ENCODE assay signal across 19 cellular contexts in genomic region chr20:40781979-40782378, GRCh38.
A peak's percentile ranks its signal among the peaks of the same experiment; 100 is the strongest.
DNase-seq lines count a peak whose midpoint lies in the region; ATAC-seq, FAIRE-seq and TF ChIP-seq lines count a peak whose summit lies in the region.
"Had no signal": no experiment of that assay in that cellular context is flagged by ENCODE, and none has a peak within 500 bp of the region (broad histone marks: within the 10 kb centered on the region; RNA-seq: fewer than 3 reads in every experiment).

No MANE protein-coding gene starts in this region.

- peak; percentile 51; the same call in 2 of the 3 replicates for ATAC-seq in GM23338
- ATAC-seq: Panc1 had no signal

- FAIRE-seq in kidney (lab: Jason Lieb, UNC), result no peak
- FAIRE-seq: G401.6, GM19239 had no signal

- H3K4me3 ChIP-seq in GM23338, result no peak overlapping the region
- no peak overlapping the region for H3K4me3 ChIP-seq in kidney (ENCODE audit: low read length in 2 of 2)
- H3K4me3 ChIP-seq: MG63 had no signal

- H3K9me2 ChIP-seq in GM23338 (ENCODE audit: insufficient read depth), result peaks cover 4% of the 10 kb centered on the region; the same call in 1 of the 2 replicates
- H3K9me2 ChIP-seq: SK-N-SH had no signal

- H3K27me3 ChIP-seq in GM23338 (ENCODE audit: insufficient read depth), result no peaks in the 10 kb centered on the region

- H3K4me1 ChIP-seq in GM23338 (ENCODE audit: insufficient read depth) (no peaks in the 10 kb centered on the region; the same call in 1 of the 2 replicates), kidney (ENCODE audit: control insufficient read depth in 1 of 2, insufficient read depth in 1 of 2, low read depth in 1 of 2, low read length in 2 of 2) (no peaks in the 10 kb centered on the region)

- H3K9ac ChIP-seq in kidney (ENCODE audit: low read length in 2 of 2), result no peak overlapping the region
- H3K9ac ChIP-seq: SK-N-SH had no signal

- TF ChIP-seq CTCF in GM23338 (conservative IDR thresholded peaks at IDR 0.05; ENCODE audit: low read depth in 2 of 2) (no peak), type B pancreatic cell (conservative IDR thresholded peaks at IDR 0.05) (no peak), kidney (IDR thresholded peaks at IDR 0.05; ENCODE audit: borderline replicate concordance, extremely low read depth, insufficient read depth) (no peak)

- H3K4me3 Mint-ChIP-seq in GM23338 (no peak overlapping the region), type B pancreatic cell (no peak overlapping the region)

- no peaks in the 10 kb centered on the region for H3K9me3 ChIP-seq in kidney (ENCODE audit: control insufficient read depth in 1 of 2, low read length in 2 of 2)
- H3K9me3 ChIP-seq: MG63, SK-N-SH had no signal

- no peaks in the 10 kb centered on the region for H4K20me1 ChIP-seq in GM23338 (replicated peaks; ENCODE audit: insufficient read depth)

- peaks cover 4% of the 10 kb centered on the region; the same call in 2 of the 3 replicates for H3K4me1 Mint-ChIP-seq in GM23338
- peaks cover 1% of the 10 kb centered on the region for H3K4me1 Mint-ChIP-seq in type B pancreatic cell (ENCODE audit: unreplicated experiment)

- H3K36me3 ChIP-seq in GM23338 (ENCODE audit: insufficient read depth), result no peaks in the 10 kb centered on the region
- no peaks in the 10 kb centered on the region for H3K36me3 ChIP-seq in kidney (ENCODE audit: control insufficient read depth in 1 of 2, insufficient read depth in 2 of 2, low read length in 2 of 2)
- H3K36me3 ChIP-seq: MG63 had no signal

- no peaks in the 10 kb centered on the region for H3K36me3 Mint-ChIP-seq in GM23338 (ENCODE audit: low read depth)
- no peaks in the 10 kb centered on the region for H3K36me3 Mint-ChIP-seq in type B pancreatic cell

- no peaks in the 10 kb centered on the region for H3K79me2 ChIP-seq in GM23338 (replicated peaks; ENCODE audit: insufficient read depth)

- H3K4me2 ChIP-seq in GM23338, result no peak overlapping the region
- H3K4me2 ChIP-seq: SK-N-SH had no signal

- H3K27ac Mint-ChIP-seq in GM23338 (no peak overlapping the region), type B pancreatic cell (no peak overlapping the region)

- no peaks in the 10 kb centered on the region for H3F3A ChIP-seq in GM23338 (replicated peaks; ENCODE audit: low read depth)

- peak overlapping the region; percentile 70 for H2AFZ ChIP-seq in GM23338

- H3K27me3 Mint-ChIP-seq in GM23338 (ENCODE audit: insufficient read depth, low read depth, poor library complexity) (no peaks in the 10 kb centered on the region), type B pancreatic cell (peaks cover 24% of the 10 kb centered on the region)

- no peaks in the 10 kb centered on the region for H3K9me3 Mint-ChIP-seq in GM23338
- H3K9me3 Mint-ChIP-seq in type B pancreatic cell, result no peaks in the 10 kb centered on the region

- intact Hi-C loops in kidney (cut with DNase I), result no loop called here

- DNase-seq in GM23338 (ENCODE audit: low spot score) (peak; percentile 10), MV-4-11 (lab: John Stamatoyannopoulos, UW) (peak; percentile 86), islet precursor cell (peak; percentile 22), type B pancreatic cell (ENCODE audit: extremely low spot score, unreplicated experiment) (peak; percentile 34), kidney (no peak), NCI-H1105 (lab: John Stamatoyannopoulos, UW) (no peak)
- no peak for DNase-seq in activated CD4-positive, alpha-beta T cell treated with anti-CD3 and anti-CD28 coated beads for 48 hours
- DNase-seq: ACHN, MG63, NCI-H1417, NCI-H187 treated with DMSO at 0.1 percent for 48 hours, NCI-H226, NCI-H524 treated with DMSO at 0.1 percent for 48 hours, T-helper 1 cell had no signal

- no peak overlapping the region for H3K27ac ChIP-seq in GM23338 (ENCODE audit: low read depth)
- H3K27ac ChIP-seq in kidney (ENCODE audit: low read depth in 2 of 2, low read length in 2 of 2), result no peak overlapping the region
- H3K27ac ChIP-seq: C4-2B had no signal

TF ChIP-seq in GM23338, 12 proteins besides CTCF, POLR2A, EP300 and RAD21 (continues in another document):
- TF ChIP-seq JUNB (IDR thresholded peaks at IDR 0.05; ENCODE audit: unreplicated experiment) (no peak), ZNF114 (CRISPR knock-in tag; IDR thresholded peaks at IDR 0.05) (no peak), EZH2phosphoT487 (IDR thresholded peaks at IDR 0.05; ENCODE audit: unreplicated experiment) (no peak), EZH2 (IDR thresholded peaks at IDR 0.05; ENCODE audit: low read depth, unreplicated experiment) (no peak), ZNF462 (CRISPR knock-in tag; IDR thresholded peaks at IDR 0.05) (no peak)
- TF ChIP-seq, protein P1, sequence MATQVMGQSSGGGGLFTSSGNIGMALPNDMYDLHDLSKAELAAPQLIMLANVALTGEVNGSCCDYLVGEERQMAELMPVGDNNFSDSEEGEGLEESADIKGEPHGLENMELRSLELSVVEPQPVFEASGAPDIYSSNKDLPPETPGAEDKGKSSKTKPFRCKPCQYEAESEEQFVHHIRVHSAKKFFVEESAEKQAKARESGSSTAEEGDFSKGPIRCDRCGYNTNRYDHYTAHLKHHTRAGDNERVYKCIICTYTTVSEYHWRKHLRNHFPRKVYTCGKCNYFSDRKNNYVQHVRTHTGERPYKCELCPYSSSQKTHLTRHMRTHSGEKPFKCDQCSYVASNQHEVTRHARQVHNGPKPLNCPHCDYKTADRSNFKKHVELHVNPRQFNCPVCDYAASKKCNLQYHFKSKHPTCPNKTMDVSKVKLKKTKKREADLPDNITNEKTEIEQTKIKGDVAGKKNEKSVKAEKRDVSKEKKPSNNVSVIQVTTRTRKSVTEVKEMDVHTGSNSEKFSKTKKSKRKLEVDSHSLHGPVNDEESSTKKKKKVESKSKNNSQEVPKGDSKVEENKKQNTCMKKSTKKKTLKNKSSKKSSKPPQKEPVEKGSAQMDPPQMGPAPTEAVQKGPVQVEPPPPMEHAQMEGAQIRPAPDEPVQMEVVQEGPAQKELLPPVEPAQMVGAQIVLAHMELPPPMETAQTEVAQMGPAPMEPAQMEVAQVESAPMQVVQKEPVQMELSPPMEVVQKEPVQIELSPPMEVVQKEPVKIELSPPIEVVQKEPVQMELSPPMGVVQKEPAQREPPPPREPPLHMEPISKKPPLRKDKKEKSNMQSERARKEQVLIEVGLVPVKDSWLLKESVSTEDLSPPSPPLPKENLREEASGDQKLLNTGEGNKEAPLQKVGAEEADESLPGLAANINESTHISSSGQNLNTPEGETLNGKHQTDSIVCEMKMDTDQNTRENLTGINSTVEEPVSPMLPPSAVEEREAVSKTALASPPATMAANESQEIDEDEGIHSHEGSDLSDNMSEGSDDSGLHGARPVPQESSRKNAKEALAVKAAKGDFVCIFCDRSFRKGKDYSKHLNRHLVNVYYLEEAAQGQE (IDR thresholded peaks at IDR 0.05; ENCODE audit: unreplicated experiment), result no peak

Comparison
In these comparisons a context has a peak if more than half of its experiments do, and no peak if none do; other contexts are left out.
1. DNase-seq: peak in GM23338 (single experiment), MV-4-11 (single experiment), islet precursor cell (single experiment) and type B pancreatic cell (single experiment); none in kidney (single experiment), NCI-H1105 (single experiment) and activated CD4-positive, alpha-beta T cell treated with anti-CD3 and anti-CD28 coated beads for 48 hours (single experiment).